37 cellular contexts compared by ENCODE assay signal in the genomic region with DNA sequence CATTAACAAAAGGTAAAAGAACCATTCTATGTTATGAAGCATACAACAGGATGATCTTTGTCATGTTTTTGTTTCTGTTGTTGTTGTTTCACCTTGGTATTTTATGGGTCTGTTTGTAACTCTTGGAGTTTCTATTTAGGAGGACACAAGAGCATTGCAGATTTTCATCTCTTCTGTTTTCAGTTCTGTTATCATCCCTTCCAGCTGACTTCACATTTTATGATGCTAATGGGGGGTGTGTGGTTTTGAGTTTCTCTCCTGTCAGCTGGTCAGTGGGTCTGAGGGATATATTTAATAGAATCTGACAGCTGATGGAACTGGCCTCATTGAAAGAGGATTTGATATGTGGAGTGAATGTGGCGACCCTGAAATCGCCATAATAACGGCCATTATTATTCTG.
"Had no signal": no experiment of that assay in that cellular context is flagged by ENCODE, and none has a peak within 500 bp of the region (broad histone marks: within the 10 kb centered on the region; RNA-seq: fewer than 3 reads in every experiment).

No MANE protein-coding gene starts in this region.

- H3K9me3 Mint-ChIP-seq: activated CD4-positive, alpha-beta memory T cell treated with anti-CD3 and anti-CD28 coated beads, Interleukin-2, amount 10 ng/mL, durations not matched to agents 7 days and 5 days; activated CD4-positive, alpha-beta T cell treated with anti-CD3 and anti-CD28 coated beads, Interleukin-2, amount 10 ng/mL, durations not matched to agents 7 days and 5 days; activated naive CD4-positive, alpha-beta T cell treated with anti-CD3 and anti-CD28 coated beads, Interleukin-2, amount 10 ng/mL, durations not matched to agents 7 days and 5 days; activated naive CD4-positive, alpha-beta T cell treated with anti-CD3 and anti-CD28 coated beads, Interleukin-2, amount 50 U/mL, for 24 hours; activated naive CD8-positive, alpha-beta T cell treated with anti-CD3 and anti-CD28 coated beads, Interleukin-2, amount 10 ng/mL, durations not matched to agents 7 days and 5 days; activated naive CD8-positive, alpha-beta T cell treated with anti-CD3 and anti-CD28 coated beads, Interleukin-2, amount 50 U/mL, for 24 hours; activated T-cell treated with anti-CD3 and anti-CD28 coated beads, Interleukin-2, amount 50 U/mL, for 24 hours; activated T-helper 2 cell treated with anti-CD3 and anti-CD28 coated beads, Interferon-gamma antibody, Interleukin-2, Interleukin-4, amounts not matched to agents 10 μg/mL and 5 μg/mL and 100 μg/mL, durations not matched to agents 14 hours and 24 hours and 36 hours; central memory CD8-positive, alpha-beta T cell; T-helper 1 cell treated with Interleukin-12 subunit alpha and Interleukin-12 subunit beta and Interleukin-4 antibody, amounts not matched to agents 30 μg/mL and 1 μg/mL, for 36 hours; T-helper 2 cell treated with Interferon-gamma antibody and Interleukin-4, amounts not matched to agents 5 μg/mL and 100 μg/mL, for 36 hours; WTC11 had no signal

- H3K4me3 ChIP-seq: ascending aorta, cardiac muscle cell had no signal

- H3K4me1 Mint-ChIP-seq: activated CD4-positive, alpha-beta memory T cell treated with anti-CD3 and anti-CD28 coated beads, Interleukin-2, amount 10 ng/mL, durations not matched to agents 7 days and 5 days; activated CD4-positive, alpha-beta T cell treated with anti-CD3 and anti-CD28 coated beads for 36 hours; activated CD4-positive, alpha-beta T cell treated with anti-CD3 and anti-CD28 coated beads, Interleukin-2, amount 10 ng/mL, durations not matched to agents 7 days and 5 days; activated CD8-positive, alpha-beta memory T cell treated with anti-CD3 and anti-CD28 coated beads, Interleukin-2, amount 10 ng/mL, durations not matched to agents 7 days and 5 days; activated naive CD4-positive, alpha-beta T cell treated with anti-CD3 and anti-CD28 coated beads, Interleukin-2, amount 10 ng/mL, durations not matched to agents 7 days and 5 days; activated naive CD4-positive, alpha-beta T cell treated with anti-CD3 and anti-CD28 coated beads, Interleukin-2, amount 50 U/mL, for 24 hours; activated naive CD8-positive, alpha-beta T cell treated with anti-CD3 and anti-CD28 coated beads, Interleukin-2, amount 10 ng/mL, durations not matched to agents 7 days and 5 days; activated naive CD8-positive, alpha-beta T cell treated with anti-CD3 and anti-CD28 coated beads, Interleukin-2, amount 50 U/mL, for 24 hours; central memory CD8-positive, alpha-beta T cell had no signal

- H3K27me3 Mint-ChIP-seq: activated CD4-positive, alpha-beta memory T cell treated with anti-CD3 and anti-CD28 coated beads, Interleukin-2, amount 10 ng/mL, durations not matched to agents 7 days and 5 days; activated CD8-positive, alpha-beta memory T cell treated with anti-CD3 and anti-CD28 coated beads, Interleukin-2, amount 10 ng/mL, durations not matched to agents 7 days and 5 days; activated naive CD4-positive, alpha-beta T cell treated with anti-CD3 and anti-CD28 coated beads, Interleukin-2, amount 10 ng/mL, durations not matched to agents 7 days and 5 days; activated naive CD8-positive, alpha-beta T cell treated with anti-CD3 and anti-CD28 coated beads, Interleukin-2, amount 50 U/mL, for 24 hours had no signal

- H3K36me3 ChIP-seq: ascending aorta, cardiac muscle cell had no signal

- H3K27ac Mint-ChIP-seq: activated CD4-positive, alpha-beta memory T cell treated with anti-CD3 and anti-CD28 coated beads, Interleukin-2, amount 10 ng/mL, durations not matched to agents 7 days and 5 days; activated CD4-positive, alpha-beta T cell treated with anti-CD3 and anti-CD28 coated beads for 36 hours; activated CD4-positive, alpha-beta T cell treated with anti-CD3 and anti-CD28 coated beads, Interleukin-2, amount 10 ng/mL, durations not matched to agents 7 days and 5 days; activated CD8-positive, alpha-beta memory T cell treated with anti-CD3 and anti-CD28 coated beads, Interleukin-2, amount 10 ng/mL, durations not matched to agents 7 days and 5 days; activated CD8-positive, alpha-beta T cell treated with anti-CD3 and anti-CD28 coated beads, Interleukin-2, amount 10 ng/mL, durations not matched to agents 7 days and 5 days; activated naive CD4-positive, alpha-beta T cell treated with anti-CD3 and anti-CD28 coated beads, Interleukin-2, amount 10 ng/mL, durations not matched to agents 7 days and 5 days; activated naive CD4-positive, alpha-beta T cell treated with anti-CD3 and anti-CD28 coated beads, Interleukin-2, amount 50 U/mL, for 24 hours; activated naive CD8-positive, alpha-beta T cell; activated naive CD8-positive, alpha-beta T cell treated with anti-CD3 and anti-CD28 coated beads, Interleukin-2, amount 10 ng/mL, durations not matched to agents 7 days and 5 days; activated naive CD8-positive, alpha-beta T cell treated with anti-CD3 and anti-CD28 coated beads, Interleukin-2, amount 50 U/mL, for 24 hours; activated T-cell treated with anti-CD3 and anti-CD28 coated beads, Interleukin-2, amount 50 U/mL, for 24 hours; activated T-helper 2 cell treated with anti-CD3 and anti-CD28 coated beads, Interferon-gamma antibody, Interleukin-2, Interleukin-4, amounts not matched to agents 10 μg/mL and 5 μg/mL and 100 μg/mL, durations not matched to agents 14 hours and 24 hours and 36 hours; T-helper 1 cell treated with Interleukin-12 subunit alpha and Interleukin-12 subunit beta and Interleukin-4 antibody, amounts not matched to agents 30 μg/mL and 1 μg/mL, for 36 hours; T-helper 2 cell treated with Interferon-gamma antibody and Interleukin-4, amounts not matched to agents 5 μg/mL and 100 μg/mL, for 36 hours; WTC11 had no signal

- H3K4me3 Mint-ChIP-seq: activated CD4-positive, alpha-beta memory T cell treated with anti-CD3 and anti-CD28 coated beads, Interleukin-2, amount 10 ng/mL, durations not matched to agents 7 days and 5 days; activated CD4-positive, alpha-beta T cell treated with anti-CD3 and anti-CD28 coated beads for 36 hours; activated CD4-positive, alpha-beta T cell treated with anti-CD3 and anti-CD28 coated beads, Interleukin-2, amount 10 ng/mL, durations not matched to agents 7 days and 5 days; activated CD8-positive, alpha-beta memory T cell treated with anti-CD3 and anti-CD28 coated beads, Interleukin-2, amount 10 ng/mL, durations not matched to agents 7 days and 5 days; activated CD8-positive, alpha-beta T cell treated with anti-CD3 and anti-CD28 coated beads, Interleukin-2, amount 10 ng/mL, durations not matched to agents 7 days and 5 days; activated naive CD4-positive, alpha-beta T cell treated with anti-CD3 and anti-CD28 coated beads, Interleukin-2, amount 10 ng/mL, durations not matched to agents 7 days and 5 days; activated naive CD4-positive, alpha-beta T cell treated with anti-CD3 and anti-CD28 coated beads, Interleukin-2, amount 50 U/mL, for 24 hours; activated naive CD8-positive, alpha-beta T cell; activated naive CD8-positive, alpha-beta T cell treated with anti-CD3 and anti-CD28 coated beads, Interleukin-2, amount 10 ng/mL, durations not matched to agents 7 days and 5 days; activated naive CD8-positive, alpha-beta T cell treated with anti-CD3 and anti-CD28 coated beads, Interleukin-2, amount 50 U/mL, for 24 hours; activated T-cell treated with anti-CD3 and anti-CD28 coated beads, Interleukin-2, amount 50 U/mL, for 24 hours; central memory CD8-positive, alpha-beta T cell; T-helper 1 cell treated with Interleukin-12 subunit alpha and Interleukin-12 subunit beta and Interleukin-4 antibody, amounts not matched to agents 30 μg/mL and 1 μg/mL, for 36 hours; T-helper 2 cell treated with Interferon-gamma antibody and Interleukin-4, amounts not matched to agents 5 μg/mL and 100 μg/mL, for 36 hours; WTC11 had no signal

- H3K36me3 Mint-ChIP-seq: activated CD8-positive, alpha-beta memory T cell treated with anti-CD3 and anti-CD28 coated beads, Interleukin-2, amount 10 ng/mL, durations not matched to agents 7 days and 5 days; activated naive CD4-positive, alpha-beta T cell treated with anti-CD3 and anti-CD28 coated beads, Interleukin-2, amount 10 ng/mL, durations not matched to agents 7 days and 5 days; activated naive CD4-positive, alpha-beta T cell treated with anti-CD3 and anti-CD28 coated beads, Interleukin-2, amount 50 U/mL, for 24 hours; activated naive CD8-positive, alpha-beta T cell; activated naive CD8-positive, alpha-beta T cell treated with anti-CD3 and anti-CD28 coated beads, Interleukin-2, amount 10 ng/mL, durations not matched to agents 7 days and 5 days; brain; WTC11 had no signal

- FAIRE-seq: TTC549 had no signal

- H3K27ac ChIP-seq: ascending aorta, cardiac muscle cell, VCaP had no signal

- H3K9me3 ChIP-seq: ascending aorta had no signal

- DNase-seq: activated CD4-positive, alpha-beta memory T cell treated with anti-CD3 and anti-CD28 coated beads, Interleukin-2, amount 10 ng/mL, durations not matched to agents 7 days and 5 days; activated CD4-positive, alpha-beta T cell treated with anti-CD3 and anti-CD28 coated beads for 1 hour; activated CD4-positive, alpha-beta T cell treated with anti-CD3 and anti-CD28 coated beads for 36 hours; activated CD4-positive, alpha-beta T cell treated with anti-CD3 and anti-CD28 coated beads for 48 hours; activated CD4-positive, alpha-beta T cell treated with anti-CD3 and anti-CD28 coated beads, Interleukin-2, amount 10 ng/mL, durations not matched to agents 7 days and 5 days; activated CD4-positive, alpha-beta T cell treated with anti-CD3 and anti-CD28 coated beads, Interleukin-2, amount 50 U/mL, for 48 hours; activated CD4-positive, CD25-positive, alpha-beta regulatory T cell; activated CD8-positive, alpha-beta memory T cell treated with anti-CD3 and anti-CD28 coated beads for 24 hours; activated CD8-positive, alpha-beta memory T cell treated with anti-CD3 and anti-CD28 coated beads, Interleukin-2, amount 10 ng/mL, durations not matched to agents 7 days and 5 days; activated CD8-positive, alpha-beta memory T cell treated with anti-CD3 and anti-CD28 coated beads, Interleukin-2, amount 50 U/mL, for 48 hours; activated CD8-positive, alpha-beta T cell treated with anti-CD3 and anti-CD28 coated beads, Interleukin-2, amount 10 ng/mL, durations not matched to agents 7 days and 5 days; activated effector memory CD4-positive, alpha-beta T cell treated with Interleukin-2 at 50 U/mL for 16 hours; activated gamma-delta T cell; activated naive CD4-positive, alpha-beta T cell treated with anti-CD3 and anti-CD28 coated beads, Interleukin-2, amount 10 ng/mL, durations not matched to agents 7 days and 5 days; activated naive CD4-positive, alpha-beta T cell treated with Interleukin-2 at 50 U/mL for 16 hours; activated naive CD8-positive, alpha-beta T cell treated with anti-CD3 and anti-CD28 coated beads, Interleukin-2, amount 10 ng/mL, durations not matched to agents 7 days and 5 days; activated naive CD8-positive, alpha-beta T cell treated with anti-CD3 and anti-CD28 coated beads, Interleukin-2, amount 50 U/mL, for 24 hours; activated T-cell treated with anti-CD3 and anti-CD28 coated beads, Interleukin-2, amount 50 U/mL, for 24 hours; activated T-cell treated with anti-CD3 and anti-CD28 coated beads, Interleukin-2, amount 50 U/mL, for 48 hours; amygdala; anterior cingulate cortex; caudate nucleus; cerebellar nuclear complex; T-helper 2 cell; T-helper 9 cell had no signal

- H3K27me3 ChIP-seq: ascending aorta, cardiac muscle cell had no signal
